Comparison of ENCODE assay signal across 1 cellular context in the genomic region with DNA sequence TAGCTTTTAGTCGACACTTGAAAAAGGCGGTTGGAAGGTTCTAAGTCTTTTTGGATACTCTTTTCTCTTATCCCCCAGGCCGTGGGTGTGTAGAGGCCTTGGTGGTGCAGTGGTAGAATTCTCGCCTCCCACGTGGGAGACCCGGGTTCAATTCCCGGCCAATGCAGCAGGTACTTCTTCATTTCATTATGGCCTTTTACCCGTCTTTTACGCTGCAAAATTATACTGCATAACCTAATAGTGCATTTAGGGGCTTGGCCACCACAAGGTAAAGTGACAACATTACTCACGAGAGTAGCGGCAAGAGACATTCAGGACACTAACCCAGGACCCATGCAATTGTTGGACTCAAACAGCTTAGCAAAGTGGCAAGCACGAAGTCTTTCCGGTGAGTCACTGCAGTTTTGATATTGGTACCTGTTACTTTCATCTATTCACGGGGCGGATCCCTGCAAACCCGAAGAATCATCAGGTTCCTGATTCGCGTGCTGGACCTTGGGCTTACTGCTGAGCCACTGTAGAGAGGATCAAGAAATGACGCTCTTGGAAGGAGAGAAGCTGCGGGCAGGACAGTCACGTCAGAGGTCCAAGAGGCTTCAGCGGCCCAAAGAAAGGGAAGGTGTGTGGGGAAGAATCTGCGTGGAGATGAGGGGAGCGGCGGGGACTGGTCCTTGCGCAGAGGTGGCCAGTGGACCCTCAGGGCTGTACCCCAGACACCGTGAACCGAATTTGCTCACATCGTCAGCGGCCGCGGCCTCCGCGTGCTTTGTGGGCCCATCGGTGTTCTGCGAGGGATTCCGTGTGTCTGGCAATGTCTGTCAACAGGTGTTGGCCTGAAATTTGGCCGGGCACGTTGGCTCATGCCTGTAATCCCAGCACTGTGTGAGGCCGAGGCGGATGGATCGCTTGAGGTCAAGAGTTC.
TF ChIP-seq lines count a peak whose summit lies in the region.

No MANE protein-coding gene starts in this region.

TF ChIP-seq in HepG2, 621 proteins besides CTCF, POLR2A, EP300 and RAD21 (continues in another document):
- no peak for TF ChIP-seq ZMYM3 (CRISPR knock-in tag; IDR thresholded peaks at IDR 0.05)
- no peak for TF ChIP-seq CAMTA2 (CRISPR knock-in tag; IDR thresholded peaks at IDR 0.05; ENCODE audit: borderline replicate concordance)
- TF ChIP-seq GTF3A (CRISPR knock-in tag; conservative IDR thresholded peaks at IDR 0.05) = 0 out of 2 replicates have a peak, but pooled peaks have one; percentile 54
- TF ChIP-seq, protein P1, sequence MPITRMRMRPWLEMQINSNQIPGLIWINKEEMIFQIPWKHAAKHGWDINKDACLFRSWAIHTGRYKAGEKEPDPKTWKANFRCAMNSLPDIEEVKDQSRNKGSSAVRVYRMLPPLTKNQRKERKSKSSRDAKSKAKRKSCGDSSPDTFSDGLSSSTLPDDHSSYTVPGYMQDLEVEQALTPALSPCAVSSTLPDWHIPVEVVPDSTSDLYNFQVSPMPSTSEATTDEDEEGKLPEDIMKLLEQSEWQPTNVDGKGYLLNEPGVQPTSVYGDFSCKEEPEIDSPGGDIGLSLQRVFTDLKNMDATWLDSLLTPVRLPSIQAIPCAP (CRISPR knock-in tag; IDR thresholded peaks at IDR 0.05; ENCODE audit: low read depth) = no peak
- TF ChIP-seq, protein P2, sequence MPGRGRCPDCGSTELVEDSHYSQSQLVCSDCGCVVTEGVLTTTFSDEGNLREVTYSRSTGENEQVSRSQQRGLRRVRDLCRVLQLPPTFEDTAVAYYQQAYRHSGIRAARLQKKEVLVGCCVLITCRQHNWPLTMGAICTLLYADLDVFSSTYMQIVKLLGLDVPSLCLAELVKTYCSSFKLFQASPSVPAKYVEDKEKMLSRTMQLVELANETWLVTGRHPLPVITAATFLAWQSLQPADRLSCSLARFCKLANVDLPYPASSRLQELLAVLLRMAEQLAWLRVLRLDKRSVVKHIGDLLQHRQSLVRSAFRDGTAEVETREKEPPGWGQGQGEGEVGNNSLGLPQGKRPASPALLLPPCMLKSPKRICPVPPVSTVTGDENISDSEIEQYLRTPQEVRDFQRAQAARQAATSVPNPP (CRISPR knock-in tag; IDR thresholded peaks at IDR 0.05) = no peak
- 0 out of 2 replicates have a peak, but pooled peaks have one; percentile 6 for TF ChIP-seq GABPA (IDR thresholded peaks at IDR 0.05; ENCODE audit: low read depth, low read length)
- TF ChIP-seq GABPA (CRISPR knock-in tag; IDR thresholded peaks at IDR 0.05; ENCODE audit: low read depth) = peak; percentile 51; the same call in 1 of the 2 replicates
- no peak for TF ChIP-seq ZNF646 (CRISPR knock-in tag; IDR thresholded peaks at IDR 0.05)
- no peak for TF ChIP-seq TSC22D2 (CRISPR knock-in tag; IDR thresholded peaks at IDR 0.05; ENCODE audit: borderline replicate concordance)
- no peak for TF ChIP-seq RFXANK (CRISPR knock-in tag; IDR thresholded peaks at IDR 0.05)
- no peak for TF ChIP-seq BRD4 (CRISPR knock-in tag; IDR thresholded peaks at IDR 0.05)
- TF ChIP-seq YEATS4 (CRISPR knock-in tag; IDR thresholded peaks at IDR 0.05; ENCODE audit: borderline replicate concordance) = 0 out of 2 replicates have a peak, but pooled peaks have one; percentile 27
- no peak for TF ChIP-seq HHEX (CRISPR knock-in tag; IDR thresholded peaks at IDR 0.05)
- no peak for TF ChIP-seq BCLAF1 (IDR thresholded peaks at IDR 0.05)
- no peak for TF ChIP-seq SSRP1 (CRISPR knock-in tag; IDR thresholded peaks at IDR 0.05)
- TF ChIP-seq ZNF205 (CRISPR knock-in tag; IDR thresholded peaks at IDR 0.05) = no peak
- no peak for TF ChIP-seq POLR2AphosphoS5 (IDR thresholded peaks at IDR 0.05; ENCODE audit: low read depth, low read length)
- no peak for TF ChIP-seq CC2D1A (CRISPR knock-in tag; IDR thresholded peaks at IDR 0.05)
- TF ChIP-seq ZNF430 (CRISPR knock-in tag; IDR thresholded peaks at IDR 0.05) = no peak
- TF ChIP-seq, protein P3, sequence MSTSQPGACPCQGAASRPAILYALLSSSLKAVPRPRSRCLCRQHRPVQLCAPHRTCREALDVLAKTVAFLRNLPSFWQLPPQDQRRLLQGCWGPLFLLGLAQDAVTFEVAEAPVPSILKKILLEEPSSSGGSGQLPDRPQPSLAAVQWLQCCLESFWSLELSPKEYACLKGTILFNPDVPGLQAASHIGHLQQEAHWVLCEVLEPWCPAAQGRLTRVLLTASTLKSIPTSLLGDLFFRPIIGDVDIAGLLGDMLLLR (CRISPR knock-in tag; IDR thresholded peaks at IDR 0.05) = peak; percentile 17; the same call in 1 of the 2 replicates
- no peak for TF ChIP-seq ZNF33B (CRISPR knock-in tag; IDR thresholded peaks at IDR 0.05)
- TF ChIP-seq, protein P4, sequence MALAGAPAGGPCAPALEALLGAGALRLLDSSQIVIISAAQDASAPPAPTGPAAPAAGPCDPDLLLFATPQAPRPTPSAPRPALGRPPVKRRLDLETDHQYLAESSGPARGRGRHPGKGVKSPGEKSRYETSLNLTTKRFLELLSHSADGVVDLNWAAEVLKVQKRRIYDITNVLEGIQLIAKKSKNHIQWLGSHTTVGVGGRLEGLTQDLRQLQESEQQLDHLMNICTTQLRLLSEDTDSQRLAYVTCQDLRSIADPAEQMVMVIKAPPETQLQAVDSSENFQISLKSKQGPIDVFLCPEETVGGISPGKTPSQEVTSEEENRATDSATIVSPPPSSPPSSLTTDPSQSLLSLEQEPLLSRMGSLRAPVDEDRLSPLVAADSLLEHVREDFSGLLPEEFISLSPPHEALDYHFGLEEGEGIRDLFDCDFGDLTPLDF (CRISPR knock-in tag; IDR thresholded peaks at IDR 0.05) = no peak
- TF ChIP-seq CBX2 (IDR thresholded peaks at IDR 0.05; ENCODE audit: low read depth, low read length) = no peak
- TF ChIP-seq CBX2 (CRISPR knock-in tag; IDR thresholded peaks at IDR 0.05; ENCODE audit: low read depth) = no peak
- TF ChIP-seq, protein P5, sequence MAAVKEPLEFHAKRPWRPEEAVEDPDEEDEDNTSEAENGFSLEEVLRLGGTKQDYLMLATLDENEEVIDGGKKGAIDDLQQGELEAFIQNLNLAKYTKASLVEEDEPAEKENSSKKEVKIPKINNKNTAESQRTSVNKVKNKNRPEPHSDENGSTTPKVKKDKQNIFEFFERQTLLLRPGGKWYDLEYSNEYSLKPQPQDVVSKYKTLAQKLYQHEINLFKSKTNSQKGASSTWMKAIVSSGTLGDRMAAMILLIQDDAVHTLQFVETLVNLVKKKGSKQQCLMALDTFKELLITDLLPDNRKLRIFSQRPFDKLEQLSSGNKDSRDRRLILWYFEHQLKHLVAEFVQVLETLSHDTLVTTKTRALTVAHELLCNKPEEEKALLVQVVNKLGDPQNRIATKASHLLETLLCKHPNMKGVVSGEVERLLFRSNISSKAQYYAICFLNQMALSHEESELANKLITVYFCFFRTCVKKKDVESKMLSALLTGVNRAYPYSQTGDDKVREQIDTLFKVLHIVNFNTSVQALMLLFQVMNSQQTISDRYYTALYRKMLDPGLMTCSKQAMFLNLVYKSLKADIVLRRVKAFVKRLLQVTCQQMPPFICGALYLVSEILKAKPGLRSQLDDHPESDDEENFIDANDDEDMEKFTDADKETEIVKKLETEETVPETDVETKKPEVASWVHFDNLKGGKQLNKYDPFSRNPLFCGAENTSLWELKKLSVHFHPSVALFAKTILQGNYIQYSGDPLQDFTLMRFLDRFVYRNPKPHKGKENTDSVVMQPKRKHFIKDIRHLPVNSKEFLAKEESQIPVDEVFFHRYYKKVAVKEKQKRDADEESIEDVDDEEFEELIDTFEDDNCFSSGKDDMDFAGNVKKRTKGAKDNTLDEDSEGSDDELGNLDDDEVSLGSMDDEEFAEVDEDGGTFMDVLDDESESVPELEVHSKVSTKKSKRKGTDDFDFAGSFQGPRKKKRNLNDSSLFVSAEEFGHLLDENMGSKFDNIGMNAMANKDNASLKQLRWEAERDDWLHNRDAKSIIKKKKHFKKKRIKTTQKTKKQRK (IDR thresholded peaks at IDR 0.05; ENCODE audit: low read length) = no peak
- no peak for TF ChIP-seq ZNF644 (CRISPR knock-in tag; IDR thresholded peaks at IDR 0.05; ENCODE audit: low read depth)
- no peak for TF ChIP-seq HES4 (CRISPR knock-in tag; IDR thresholded peaks at IDR 0.05; ENCODE audit: borderline replicate concordance)
- no peak for TF ChIP-seq ZNF782 (CRISPR knock-in tag; IDR thresholded peaks at IDR 0.05; ENCODE audit: borderline replicate concordance)
- TF ChIP-seq HMG20B (CRISPR knock-in tag; conservative IDR thresholded peaks at IDR 0.05) = no peak
- TF ChIP-seq SMARCE1 (IDR thresholded peaks at IDR 0.05; ENCODE audit: borderline replicate concordance) = no peak
- TF ChIP-seq ZNF687 (CRISPR knock-in tag; IDR thresholded peaks at IDR 0.05) = peak; percentile 46; the same call in 1 of the 2 replicates
- TF ChIP-seq ZNF619 (CRISPR knock-in tag; IDR thresholded peaks at IDR 0.05) = no peak
